ENCODE assay signal across 1 cellular context in genomic region chr1:165857046-165857801, GRCh38.
A peak's percentile ranks its signal among the peaks of the same experiment; 100 is the strongest.
TF ChIP-seq lines count a peak whose summit lies in the region.

No MANE protein-coding gene starts in this region.

TF ChIP-seq in HepG2, 621 proteins besides CTCF, POLR2A, EP300 and RAD21 (continued from another document and continues in another):
- TF ChIP-seq ZEB1 (IDR thresholded peaks at IDR 0.05; ENCODE audit: insufficient replicate concordance, low read depth), result no peak
- no peak for TF ChIP-seq ZNF263 (CRISPR knock-in tag; IDR thresholded peaks at IDR 0.05)
- TF ChIP-seq ZMYM3 (CRISPR knock-in tag; IDR thresholded peaks at IDR 0.05), result no peak; the same call in 1 of the 2 replicates
- TF ChIP-seq ZSCAN31 (CRISPR knock-in tag; IDR thresholded peaks at IDR 0.05; ENCODE audit: low read depth), result no peak
- TF ChIP-seq NFYB (CRISPR knock-in tag; IDR thresholded peaks at IDR 0.05), result no peak
- TF ChIP-seq IRX3 (CRISPR knock-in tag; IDR thresholded peaks at IDR 0.05; ENCODE audit: borderline replicate concordance, low read depth), result no peak
- TF ChIP-seq MTF2 (CRISPR knock-in tag; IDR thresholded peaks at IDR 0.05; ENCODE audit: borderline replicate concordance), result no peak
- no peak for TF ChIP-seq E2F5 (CRISPR knock-in tag; conservative IDR thresholded peaks at IDR 0.05)
- TF ChIP-seq ZNF724P (CRISPR knock-in tag; IDR thresholded peaks at IDR 0.05; ENCODE audit: borderline replicate concordance), result no peak
- TF ChIP-seq HNRNPL (IDR thresholded peaks at IDR 0.05; ENCODE audit: low read depth, low read length), result no peak
- 0 out of 2 replicates have a peak, but pooled peaks have one; percentile 15 for TF ChIP-seq HNF4G (IDR thresholded peaks at IDR 0.05; ENCODE audit: borderline replicate concordance, low read depth, low read length)
- no peak for TF ChIP-seq HNF4G (CRISPR knock-in tag; IDR thresholded peaks at IDR 0.05; ENCODE audit: borderline replicate concordance, low read depth)
- TF ChIP-seq HIC2 (CRISPR knock-in tag; IDR thresholded peaks at IDR 0.05; ENCODE audit: low read depth), result 0 out of 2 replicates have a peak, but pooled peaks have one; percentile 38
- TF ChIP-seq RCOR2 (CRISPR knock-in tag; IDR thresholded peaks at IDR 0.05), result no peak
- TF ChIP-seq MAFK (conservative IDR thresholded peaks at IDR 0.05 in 1 of 2, IDR thresholded peaks at IDR 0.05 in 1 of 2; ENCODE audit: low read length in 2 of 2), result no peak
- TF ChIP-seq ZNF674 (CRISPR knock-in tag; IDR thresholded peaks at IDR 0.05; ENCODE audit: low read depth), result no peak
- peak; percentile 35; the same call in 1 of the 2 replicates for TF ChIP-seq ARID3A (IDR thresholded peaks at IDR 0.05; ENCODE audit: low read depth, low read length)
- no peak for TF ChIP-seq ZFX (CRISPR knock-in tag; IDR thresholded peaks at IDR 0.05; ENCODE audit: low read depth)
- TF ChIP-seq NR1H2 (CRISPR knock-in tag; IDR thresholded peaks at IDR 0.05; ENCODE audit: borderline replicate concordance, low read depth), result no peak
- peak; percentile 26; the same call in 1 of the 2 replicates for TF ChIP-seq THRA (CRISPR knock-in tag; IDR thresholded peaks at IDR 0.05; ENCODE audit: borderline replicate concordance)
- no peak for TF ChIP-seq RAD51 (IDR thresholded peaks at IDR 0.05; ENCODE audit: borderline replicate concordance)
- TF ChIP-seq ZNF597 (CRISPR knock-in tag; IDR thresholded peaks at IDR 0.05), result no peak
- TF ChIP-seq GLI4 (CRISPR knock-in tag; IDR thresholded peaks at IDR 0.05; ENCODE audit: borderline replicate concordance), result no peak
- no peak for TF ChIP-seq NFRKB (IDR thresholded peaks at IDR 0.05)
- TF ChIP-seq ZNF317 (CRISPR knock-in tag; IDR thresholded peaks at IDR 0.05), result no peak
- TF ChIP-seq HMG20B (CRISPR knock-in tag; conservative IDR thresholded peaks at IDR 0.05), result no peak
- no peak for TF ChIP-seq ZSCAN20 (CRISPR knock-in tag; IDR thresholded peaks at IDR 0.05; ENCODE audit: borderline replicate concordance)
- no peak for TF ChIP-seq ZNF501 (CRISPR knock-in tag; IDR thresholded peaks at IDR 0.05)
- TF ChIP-seq ZNF770 (CRISPR knock-in tag; IDR thresholded peaks at IDR 0.05), result no peak
- no peak for TF ChIP-seq RNF219 (CRISPR knock-in tag; IDR thresholded peaks at IDR 0.05)
- TF ChIP-seq ZNF18 (CRISPR knock-in tag; IDR thresholded peaks at IDR 0.05; ENCODE audit: insufficient replicate concordance), result no peak
- TF ChIP-seq CBX1 (IDR thresholded peaks at IDR 0.05; ENCODE audit: low read depth), result no peak
- TF ChIP-seq GRHL1 (CRISPR knock-in tag; conservative IDR thresholded peaks at IDR 0.05), result no peak
- TF ChIP-seq MED1 (CRISPR knock-in tag; IDR thresholded peaks at IDR 0.05), result no peak
- TF ChIP-seq HMGXB3 (CRISPR knock-in tag; IDR thresholded peaks at IDR 0.05; ENCODE audit: borderline replicate concordance), result no peak
- no peak for TF ChIP-seq NCOA2 (CRISPR knock-in tag; IDR thresholded peaks at IDR 0.05)
